30 cellular contexts compared by ENCODE assay signal in genomic region chr11:44171518-44171917, GRCh38.
DNase-seq lines count a peak whose midpoint lies in the region; ATAC-seq and TF ChIP-seq lines count a peak whose summit lies in the region.
"Had no signal": no experiment of that assay in that cellular context is flagged by ENCODE, and none has a peak within 500 bp of the region (broad histone marks: within the 10 kb centered on the region; RNA-seq: fewer than 3 reads in every experiment).

No MANE protein-coding gene starts in this region.

- H3K9me3 Mint-ChIP-seq in chondrocyte (ENCODE audit: low read depth) (no peaks in the 10 kb centered on the region), type B pancreatic cell (no peaks in the 10 kb centered on the region)
- no peaks in the 10 kb centered on the region for H3K9me3 Mint-ChIP-seq in activated CD8-positive, alpha-beta memory T cell treated with anti-CD3 and anti-CD28 coated beads, Interleukin-2, amount 10 ng/mL, durations not matched to agents 7 days and 5 days (ENCODE audit: low read depth)
- H3K9me3 Mint-ChIP-seq: activated CD4-positive, alpha-beta T cell treated with anti-CD3 and anti-CD28 coated beads, Interleukin-2, amount 10 ng/mL, durations not matched to agents 7 days and 5 days; CD8-positive, alpha-beta T cell had no signal

- TF ChIP-seq RAD21 in neural cell (conservative IDR thresholded peaks at IDR 0.05) = no peak

- H3F3A ChIP-seq in neural cell (ENCODE audit: insufficient read depth, low read length, poor library complexity, severe bottlenecking) = no peaks in the 10 kb centered on the region

- no peaks in the 10 kb centered on the region for H3K27me3 Mint-ChIP-seq in chondrocyte (ENCODE audit: low read depth)
- H3K27me3 Mint-ChIP-seq in activated CD8-positive, alpha-beta memory T cell treated with anti-CD3 and anti-CD28 coated beads, Interleukin-2, amount 10 ng/mL, durations not matched to agents 7 days and 5 days = no peaks in the 10 kb centered on the region
- H3K27me3 Mint-ChIP-seq in type B pancreatic cell = peaks cover 2% of the 10 kb centered on the region
- H3K27me3 Mint-ChIP-seq: activated CD4-positive, alpha-beta T cell treated with anti-CD3 and anti-CD28 coated beads, Interleukin-2, amount 10 ng/mL, durations not matched to agents 7 days and 5 days; B cell had no signal

- H3K4me1 Mint-ChIP-seq in chondrocyte (ENCODE audit: low read depth) = peaks cover 23% of the 10 kb centered on the region
- no peaks in the 10 kb centered on the region for H3K4me1 Mint-ChIP-seq in activated CD8-positive, alpha-beta memory T cell treated with anti-CD3 and anti-CD28 coated beads, Interleukin-2, amount 10 ng/mL, durations not matched to agents 7 days and 5 days
- H3K4me1 Mint-ChIP-seq in type B pancreatic cell (ENCODE audit: unreplicated experiment) = peaks cover 17% of the 10 kb centered on the region
- H3K4me1 Mint-ChIP-seq: activated CD4-positive, alpha-beta T cell treated with anti-CD3 and anti-CD28 coated beads, Interleukin-2, amount 10 ng/mL, durations not matched to agents 7 days and 5 days; B cell had no signal

- H3K4me3 ChIP-seq in neural cell (ENCODE audit: low read length) = no peak overlapping the region
- H3K4me3 ChIP-seq: colonic mucosa, heart right ventricle, PC-9, stomach, thyroid gland had no signal

- peak overlapping the region; percentile 36 for H3K27ac Mint-ChIP-seq in chondrocyte (ENCODE audit: unreplicated experiment)
- no peak overlapping the region for H3K27ac Mint-ChIP-seq in activated CD8-positive, alpha-beta memory T cell treated with anti-CD3 and anti-CD28 coated beads, Interleukin-2, amount 10 ng/mL, durations not matched to agents 7 days and 5 days
- H3K27ac Mint-ChIP-seq in type B pancreatic cell = no peak overlapping the region
- H3K27ac Mint-ChIP-seq: activated CD4-positive, alpha-beta T cell treated with anti-CD3 and anti-CD28 coated beads, Interleukin-2, amount 10 ng/mL, durations not matched to agents 7 days and 5 days; B cell; CD8-positive, alpha-beta T cell had no signal

- H3K36me3 Mint-ChIP-seq in chondrocyte (ENCODE audit: low read depth) (peaks cover 4% of the 10 kb centered on the region), type B pancreatic cell (peaks cover 12% of the 10 kb centered on the region)
- peaks cover 1% of the 10 kb centered on the region for H3K36me3 Mint-ChIP-seq in activated CD8-positive, alpha-beta memory T cell treated with anti-CD3 and anti-CD28 coated beads, Interleukin-2, amount 10 ng/mL, durations not matched to agents 7 days and 5 days

- CTCF ChIA-PET in activated CD8-positive, alpha-beta memory T cell treated with anti-CD3 and anti-CD28 coated beads, Interleukin-2, amount 10 ng/mL, durations not matched to agents 7 days and 5 days (lab: Charles Lee) = no interaction called here

- no peak for TF ChIP-seq CTCF in chondrocyte (IDR thresholded peaks at IDR 0.05)
- no peak for TF ChIP-seq CTCF in neural cell (IDR thresholded peaks at IDR 0.05; ENCODE audit: poor library complexity, severe bottlenecking)
- TF ChIP-seq CTCF in type B pancreatic cell (conservative IDR thresholded peaks at IDR 0.05) = no peak

- H3K27ac ChIP-seq in neural cell (ENCODE audit: low read length) = no peak overlapping the region
- H3K27ac ChIP-seq: colonic mucosa, heart right ventricle, PC-9, stomach, thyroid gland had no signal

- H4K20me1 ChIP-seq in neural cell (ENCODE audit: insufficient read depth) = no peaks in the 10 kb centered on the region

- H3K36me3 ChIP-seq in neural cell (ENCODE audit: insufficient read depth, low read length) = no peaks in the 10 kb centered on the region
- H3K36me3 ChIP-seq: colonic mucosa, thyroid gland had no signal

- H3K79me2 ChIP-seq in neural cell (replicated peaks; ENCODE audit: insufficient read depth, low read length) = no peaks in the 10 kb centered on the region

- no peak overlapping the region for H3K9ac ChIP-seq in neural cell (ENCODE audit: low read length)

- no peak overlapping the region for H3K4me2 ChIP-seq in neural cell (ENCODE audit: low read length)
- H3K4me2 ChIP-seq: PC-9 had no signal

- H3K9me2 ChIP-seq in neural cell (ENCODE audit: insufficient read depth, low read length) = no peaks in the 10 kb centered on the region

- no peak overlapping the region for H3K4me3 Mint-ChIP-seq in chondrocyte (ENCODE audit: unreplicated experiment)
- no peak overlapping the region for H3K4me3 Mint-ChIP-seq in activated CD8-positive, alpha-beta memory T cell treated with anti-CD3 and anti-CD28 coated beads, Interleukin-2, amount 10 ng/mL, durations not matched to agents 7 days and 5 days
- no peak overlapping the region for H3K4me3 Mint-ChIP-seq in type B pancreatic cell
- H3K4me3 Mint-ChIP-seq: activated CD4-positive, alpha-beta T cell treated with anti-CD3 and anti-CD28 coated beads, Interleukin-2, amount 10 ng/mL, durations not matched to agents 7 days and 5 days; B cell; CD8-positive, alpha-beta T cell had no signal

- ATAC-seq in activated CD8-positive, alpha-beta memory T cell treated with anti-CD3 and anti-CD28 coated beads, Interleukin-2, amount 10 ng/mL, durations not matched to agents 7 days and 5 days = no peak
- ATAC-seq: CD8-positive, alpha-beta T cell; heart right ventricle; left cardiac atrium; Right ventricle myocardium inferior had no signal

- DNase-seq in EH (ENCODE audit: low read depth) (peak; percentile 13), NCI-H2227 treated with DMSO at 0.1 percent for 48 hours (lab: John Stamatoyannopoulos, UW) (peak; percentile 38), chondrocyte (ENCODE audit: low spot score) (no peak), type B pancreatic cell (ENCODE audit: extremely low spot score, unreplicated experiment) (no peak), NCI-H2171 (lab: John Stamatoyannopoulos, UW) (no peak)
- DNase-seq in effector CD4-positive, alpha-beta T cell = no peak
- DNase-seq in activated CD8-positive, alpha-beta memory T cell treated with anti-CD3 and anti-CD28 coated beads, Interleukin-2, amount 10 ng/mL, durations not matched to agents 7 days and 5 days = no peak
- DNase-seq: activated CD4-positive, alpha-beta T cell treated with anti-CD3 and anti-CD28 coated beads, Interleukin-2, amount 10 ng/mL, durations not matched to agents 7 days and 5 days; activated naive CD4-positive, alpha-beta T cell; activated T-cell treated with anti-CD3 and anti-CD28 coated beads, Interleukin-2, amount 50 U/mL, for 48 hours; CD8-positive, alpha-beta T cell; colonic mucosa; DMS153; effector memory CD4-positive, alpha-beta T cell; foreskin fibroblast; heart right ventricle; left cardiac atrium; MV-4-11; NCI-H1436 treated with DMSO at 0.1 percent for 48 hours; NCI-H510A treated with DMSO at 0.1 percent for 48 hours; NK-92 treated with Interleukin-12 subunit alpha and Interleukin-12 subunit beta, amount 100 ng/mL, for 24 hours; occipital lobe; PC-9; small intestine; stimulated activated CD4-positive, alpha-beta T cell treated with anti-CD3 and anti-CD28 coated beads, Interleukin-1b, Interleukin-23, amount 100 ng/mL, for 48 hours; stomach; thyroid gland had no signal

- no peaks in the 10 kb centered on the region for H3K27me3 ChIP-seq in neural cell (ENCODE audit: insufficient read depth, low read depth, low read length)
- H3K27me3 ChIP-seq: colonic mucosa, heart right ventricle, stomach, thyroid gland had no signal

- H3K9me3 ChIP-seq in neural cell (ENCODE audit: low read length) = no peaks in the 10 kb centered on the region
- H3K9me3 ChIP-seq: colonic mucosa, heart right ventricle, stomach, thyroid gland had no signal

- no peak for TF ChIP-seq EP300 in neural cell (conservative IDR thresholded peaks at IDR 0.05; ENCODE audit: poor library complexity, severe bottlenecking)

- H2AFZ ChIP-seq in neural cell (ENCODE audit: low read depth, low read length) = no peak overlapping the region
- H2AFZ ChIP-seq: PC-9 had no signal

TF ChIP-seq in neural cell, 6 proteins besides CTCF, POLR2A, EP300 and RAD21:
- TF ChIP-seq MXI1 (conservative IDR thresholded peaks at IDR 0.05; ENCODE audit: poor library complexity, severe bottlenecking) = no peak
- peak; percentile 48 for TF ChIP-seq POLR2AphosphoS5 (IDR thresholded peaks at IDR 0.05)
- TF ChIP-seq REST (IDR thresholded peaks at IDR 0.05; ENCODE audit: borderline replicate concordance) = peak; percentile 80
- no peak for TF ChIP-seq EZH2 (IDR thresholded peaks at IDR 0.05; ENCODE audit: borderline replicate concordance, insufficient read depth, low read length, poor library complexity, severe bottlenecking)
- no peak for TF ChIP-seq TAF1 (IDR thresholded peaks at IDR 0.05; ENCODE audit: low read depth)
- TF ChIP-seq SMC3 (conservative IDR thresholded peaks at IDR 0.05; ENCODE audit: poor library complexity) = no peak

Comparison
In these comparisons a context has a peak if more than half of its experiments do, and no peak if none do; other contexts are left out.
1. DNase-seq: peak in EH (single experiment) and NCI-H2227 treated with DMSO at 0.1 percent for 48 hours (single experiment); none in chondrocyte (single experiment), effector CD4-positive, alpha-beta T cell (single experiment), activated CD8-positive, alpha-beta memory T cell treated with anti-CD3 and anti-CD28 coated beads, Interleukin-2, amount 10 ng/mL, durations not matched to agents 7 days and 5 days (single experiment), type B pancreatic cell (single experiment) and NCI-H2171 (single experiment).